Comparison of ENCODE assay signal across 1 cellular context in genomic region chr6:152983637-152984386, GRCh38.
TF ChIP-seq lines count a peak whose summit lies in the region.

No MANE protein-coding gene starts in this region.

TF ChIP-seq in K562, 482 proteins besides CTCF, POLR2A, EP300 and RAD21 (continued from another document and continues in another):
- TF ChIP-seq ETV1 (tag; conservative IDR thresholded peaks at IDR 0.05; ENCODE audit: low read depth) (peak; percentile 15; the same call in 1 of the 2 replicates), ZNF239 (CRISPR knock-in tag; IDR thresholded peaks at IDR 0.05) (no peak), HOMEZ (CRISPR knock-in tag; IDR thresholded peaks at IDR 0.05) (no peak), MYBL2 (IDR thresholded peaks at IDR 0.05; ENCODE audit: low read depth) (peak; percentile 47; the same call in 1 of the 2 replicates), MYBL2 (CRISPR knock-in tag; IDR thresholded peaks at IDR 0.05; ENCODE audit: borderline replicate concordance) (no peak), ZNF766 (CRISPR knock-in tag; conservative IDR thresholded peaks at IDR 0.05) (peak; percentile 69), NFRKB (IDR thresholded peaks at IDR 0.05; ENCODE audit: low read depth) (peak; percentile 84; the same call in 1 of the 2 replicates), MTA3 (IDR thresholded peaks at IDR 0.05; ENCODE audit: borderline replicate concordance) (0 out of 2 replicates have a peak, but pooled peaks have one; percentile 14), SUPT5H (IDR thresholded peaks at IDR 0.05) (peak; percentile 90), HMBOX1 (IDR thresholded peaks at IDR 0.05) (peak; percentile 29; the same call in 1 of the 2 replicates), ZNF280B (CRISPR knock-in tag; IDR thresholded peaks at IDR 0.05) (no peak), E2F8 (IDR thresholded peaks at IDR 0.05; ENCODE audit: low read depth, partially characterized antibody) (no peak), ARNT (IDR thresholded peaks at IDR 0.05) (peak in 1 of 2 experiments; percentile 47; a peak in 1 of 4 replicates), GABPA (tag; conservative IDR thresholded peaks at IDR 0.05; ENCODE audit: low read depth) (peak; percentile 68), SLC30A9 (CRISPR knock-in tag; IDR thresholded peaks at IDR 0.05) (no peak), KAT8 (IDR thresholded peaks at IDR 0.05; ENCODE audit: low read depth) (no peak), SMARCA4 (IDR thresholded peaks at IDR 0.05) (peak; percentile 72; the same call in 1 of the 2 replicates), CTCFL (IDR thresholded peaks at IDR 0.05; ENCODE audit: borderline replicate concordance, insufficient read depth, low read depth, low read length, poor library complexity, severe bottlenecking) (no peak), MECOM (CRISPR knock-in tag; IDR thresholded peaks at IDR 0.05) (no peak), ZKSCAN1 (IDR thresholded peaks at IDR 0.05; ENCODE audit: low read depth, low read length) (0 out of 2 replicates have a peak, but pooled peaks have one; percentile 49), PHF8 (IDR thresholded peaks at IDR 0.05; ENCODE audit: borderline replicate concordance, low read length) (peak; percentile 90), ZNF232 (CRISPR knock-in tag; IDR thresholded peaks at IDR 0.05) (no peak), SMARCC2 (IDR thresholded peaks at IDR 0.05; ENCODE audit: low read depth) (no peak), CBFA2T3 (IDR thresholded peaks at IDR 0.05) (0 out of 2 replicates have a peak, but pooled peaks have one; percentile 15), ATF6 (CRISPR knock-in tag; IDR thresholded peaks at IDR 0.05) (peak; percentile 6; the same call in 1 of the 2 replicates), ZBTB5 (IDR thresholded peaks at IDR 0.05) (no peak), THAP7 (CRISPR knock-in tag; IDR thresholded peaks at IDR 0.05) (no peak), MGA (IDR thresholded peaks at IDR 0.05) (no peak)
